In genomic region chr7:131190146-131190545, GRCh38 we compare ENCODE assay signal across 8 cellular contexts.
DNase-seq lines count a peak whose midpoint lies in the region; ATAC-seq and TF ChIP-seq lines count a peak whose summit lies in the region.
"Had no signal": no experiment of that assay in that cellular context is flagged by ENCODE, and none has a peak within 500 bp of the region (broad histone marks: within the 10 kb centered on the region; RNA-seq: fewer than 3 reads in every experiment).

No MANE protein-coding gene starts in this region.

- ATAC-seq in left ventricle myocardium superior: no peak

- peaks cover 4% of the 10 kb centered on the region for H3K9me3 Mint-ChIP-seq in osteocyte (ENCODE audit: unreplicated experiment)

- in situ Hi-C loops in G401 (cut with HindIII; ENCODE audit: low sequenced_read_pairs): no loop called here

- H3K27me3 Mint-ChIP-seq in osteocyte (ENCODE audit: unreplicated experiment): no peaks in the 10 kb centered on the region

- DNase-seq in G401 (ENCODE audit: low spot score): peak; percentile 84
- peak; percentile 75 for DNase-seq in M059J (ENCODE audit: low read depth)
- DNase-seq in dedifferentiated amniotic fluid mesenchymal stem cell (ENCODE audit: extremely low spot score): peak; percentile 27
- DNase-seq in osteocyte (ENCODE audit: extremely low spot score, unreplicated experiment): no peak
- no peak for DNase-seq in NCI-H524 treated with DMSO at 0.1 percent for 48 hours (lab: John Stamatoyannopoulos, UW)
- no peak for DNase-seq in activated CD4-positive, CD25-positive, alpha-beta regulatory T cell (lab: John Stamatoyannopoulos, UW)
- DNase-seq in left ventricle myocardium superior: no peak
- DNase-seq: NCI-H510A treated with DMSO at 0.1 percent for 48 hours had no signal

- H3K27ac Mint-ChIP-seq in osteocyte (ENCODE audit: unreplicated experiment): peak overlapping the region; percentile 95

- peaks cover 41% of the 10 kb centered on the region for H3K4me1 Mint-ChIP-seq in osteocyte (ENCODE audit: unreplicated experiment)

- H3K36me3 Mint-ChIP-seq in osteocyte (ENCODE audit: unreplicated experiment): no peaks in the 10 kb centered on the region

- intact Hi-C loops in left ventricle myocardium superior (cut with micrococcal nuclease): no loop called here

- no peak for TF ChIP-seq CTCF in osteocyte (IDR thresholded peaks at IDR 0.05)

- H3K4me3 Mint-ChIP-seq in osteocyte (ENCODE audit: unreplicated experiment): no peak overlapping the region

Comparison
In these comparisons a context has a peak if more than half of its experiments do, and no peak if none do; other contexts are left out.
1. DNase-seq: peak in G401 (single experiment), M059J (single experiment) and dedifferentiated amniotic fluid mesenchymal stem cell (single experiment); none in osteocyte (single experiment), NCI-H524 treated with DMSO at 0.1 percent for 48 hours (single experiment), activated CD4-positive, CD25-positive, alpha-beta regulatory T cell (0 of 4) and left ventricle myocardium superior (single experiment).